ENCODE assay signal across 14 cellular contexts in the genomic region with DNA sequence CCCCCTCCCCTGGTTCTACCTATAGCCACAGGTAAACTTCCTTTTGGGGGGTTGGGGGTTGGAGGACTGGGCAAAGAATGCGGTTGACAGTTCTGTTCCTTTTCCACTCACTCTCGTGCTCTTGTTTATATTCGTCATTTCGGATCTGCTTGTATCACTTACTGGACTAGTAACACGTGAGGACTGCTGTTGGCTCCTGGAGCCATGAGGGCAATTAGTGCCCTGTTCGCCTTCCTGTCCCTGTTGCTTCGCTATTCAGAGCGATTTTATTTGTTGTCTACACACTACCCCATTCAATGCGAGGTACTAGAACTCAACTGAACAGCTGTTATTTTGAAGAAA. TPM values are rescaled to one million over a fixed set of nuclear protein-coding genes. Genes with fewer than 3 reads are reported as not detected.
DNase-seq lines count a peak whose midpoint lies in the region; ATAC-seq and TF ChIP-seq lines count a peak whose summit lies in the region.
"Had no signal": no experiment of that assay in that cellular context is flagged by ENCODE, and none has a peak within 500 bp of the region (broad histone marks: within the 10 kb centered on the region; RNA-seq: fewer than 3 reads in every experiment).

No MANE protein-coding gene starts in this region.

- intact Hi-C loops in Calu3 (cut with micrococcal nuclease; ENCODE audit: unreplicated experiment) = no loop called here
- intact Hi-C loops in dorsolateral prefrontal cortex (cut with DNase I) = no loop called here
- intact Hi-C loops in PC-3 (cut with micrococcal nuclease) = no loop called here
- intact Hi-C loops in lower leg skin (cut with DNase I; ENCODE audit: low total_unique reads) = no loop called here

- TF ChIP-seq CTCF in Calu3 (IDR thresholded peaks at IDR 0.05; ENCODE audit: unreplicated experiment) (no peak), dorsolateral prefrontal cortex (IDR thresholded peaks at IDR 0.05 in 54 of 56, conservative IDR thresholded peaks at IDR 0.05 in 2 of 56; ENCODE audit: low read depth in 1 of 56, partially characterized antibody in 56 of 56) (no peak), neural progenitor cell (IDR thresholded peaks at IDR 0.05) (no peak), PC-3 (conservative IDR thresholded peaks at IDR 0.05; ENCODE audit: low read depth, low read length) (no peak), lower leg skin (IDR thresholded peaks at IDR 0.05) (no peak)

- H3K9me3 ChIP-seq in HUES48 (ENCODE audit: control insufficient read depth, insufficient read depth, low read length) (no peaks in the 10 kb centered on the region), neural progenitor cell (ENCODE audit: low read depth) (no peaks in the 10 kb centered on the region), PC-3 (ENCODE audit: low read length) (no peaks in the 10 kb centered on the region)
- H3K9me3 ChIP-seq: SK-N-SH had no signal

- WGBS in lower leg skin, 2 donors = 34 to 38% methylated on average over 9 of the region's 9 CpGs

- H3K9me3 Mint-ChIP-seq in Calu3 (ENCODE audit: low read depth, unreplicated experiment) (peaks cover 3% of the 10 kb centered on the region), neural progenitor cell (no peaks in the 10 kb centered on the region)

- peaks cover 3% of the 10 kb centered on the region; the same call in 1 of the 2 replicates for H3K4me1 ChIP-seq in HUES48 (ENCODE audit: control insufficient read depth, insufficient read depth, low read length)
- peaks cover 4% of the 10 kb centered on the region for H3K4me1 ChIP-seq in neural progenitor cell
- no peaks in the 10 kb centered on the region for H3K4me1 ChIP-seq in PC-3 (ENCODE audit: insufficient read depth, low read length)

- DNase-seq in Calu3 = no peak
- peak in 1 of 10 donors; percentile 29 for DNase-seq in dorsolateral prefrontal cortex
- DNase-seq in neural progenitor cell (ENCODE audit: low spot score) = no peak
- no peak for DNase-seq in activated CD4-positive, alpha-beta T cell treated with anti-CD3 and anti-CD28 coated beads, Interleukin-2, amount 50 U/mL, for 4 hours
- DNase-seq in PC-3 = no peak
- no peak for DNase-seq in lower leg skin (ENCODE audit: low spot score in 2 of 2)
- DNase-seq: HCEC 1CT, NCI-H1048, SK-N-SH had no signal

- H3K4me3 ChIP-seq in HUES48 (ENCODE audit: low read depth, low read length) = peak overlapping the region; percentile 71
- peak overlapping the region; percentile 45 to 81 (median 66) for H3K4me3 ChIP-seq in dorsolateral prefrontal cortex
- no peak overlapping the region for H3K4me3 ChIP-seq in neural progenitor cell
- no peak overlapping the region for H3K4me3 ChIP-seq in PC-3 (ENCODE audit: low read length)
- no peak overlapping the region for H3K4me3 ChIP-seq in lower leg skin (ENCODE audit: low read depth, poor library complexity, severe bottlenecking)

- H2AFZ ChIP-seq in neural progenitor cell (replicated peaks) (no peak overlapping the region), PC-3 (ENCODE audit: low read length) (no peak overlapping the region)

- H3K27ac Mint-ChIP-seq in Calu3 (ENCODE audit: unreplicated experiment) = no peak overlapping the region
- no peak overlapping the region for H3K27ac Mint-ChIP-seq in neural progenitor cell

- H3K9me2 ChIP-seq in PC-3 (replicated peaks; ENCODE audit: low read length) = no peaks in the 10 kb centered on the region
- H3K9me2 ChIP-seq: SK-N-SH had no signal

- H3K27me3 ChIP-seq in HUES48 (ENCODE audit: control insufficient read depth, insufficient read depth, low read length) (peaks cover 56% of the 10 kb centered on the region), dorsolateral prefrontal cortex (peaks cover 0 to 14% (median 0%) of the 10 kb centered on the region in 45 donors), neural progenitor cell (peaks cover 45% of the 10 kb centered on the region), PC-3 (ENCODE audit: low read length) (peaks cover 38% of the 10 kb centered on the region)

- H3K4me2 ChIP-seq in neural progenitor cell (no peak overlapping the region), PC-3 (ENCODE audit: low read length) (no peak overlapping the region)
- H3K4me2 ChIP-seq: SK-N-SH had no signal

- no peaks in the 10 kb centered on the region for H3F3A ChIP-seq in neural progenitor cell (ENCODE audit: low read depth)
- no peaks in the 10 kb centered on the region for H3F3A ChIP-seq in PC-3 (ENCODE audit: low read length, unreplicated experiment)

- H3K36me3 Mint-ChIP-seq in Calu3 (ENCODE audit: insufficient read depth, unreplicated experiment) (peaks cover 11% of the 10 kb centered on the region), neural progenitor cell (no peaks in the 10 kb centered on the region)

- H3K4me1 Mint-ChIP-seq in Calu3 (ENCODE audit: low read depth, unreplicated experiment) (peaks cover 8% of the 10 kb centered on the region), neural progenitor cell (peaks cover 13% of the 10 kb centered on the region)

- no peak for TF ChIP-seq POLR2A in lower leg skin (IDR thresholded peaks at IDR 0.05)

- H3K79me2 ChIP-seq in neural progenitor cell (ENCODE audit: low read depth) (no peaks in the 10 kb centered on the region), PC-3 (ENCODE audit: low read length) (no peaks in the 10 kb centered on the region)

- no peak overlapping the region for H3K27ac ChIP-seq in HUES48 (ENCODE audit: low read depth, low read length)
- H3K27ac ChIP-seq in dorsolateral prefrontal cortex = peak overlapping the region in 34 of 59 donors; percentile 17 to 96 (median 84)
- H3K27ac ChIP-seq in neural progenitor cell = no peak overlapping the region
- H3K27ac ChIP-seq in PC-3 (ENCODE audit: low read length) = no peak overlapping the region

- H3K27me3 Mint-ChIP-seq in Calu3 (ENCODE audit: unreplicated experiment) (peaks cover 7% of the 10 kb centered on the region), neural progenitor cell (ENCODE audit: insufficient read depth, low read depth) (peaks cover 25% of the 10 kb centered on the region)

- no TSS peak for BruUV-seq in Calu3 (replicated peaks; lab: Mats Ljungman, UMichigan)
- no TSS peak for BruUV-seq in PC-3 (replicated peaks; lab: Mats Ljungman, UMichigan)

- no peaks in the 10 kb centered on the region for H3K36me3 ChIP-seq in HUES48 (ENCODE audit: control insufficient read depth, insufficient read depth, low read length)
- no peaks in the 10 kb centered on the region for H3K36me3 ChIP-seq in neural progenitor cell
- H3K36me3 ChIP-seq in PC-3 (ENCODE audit: low read depth, low read length) = no peaks in the 10 kb centered on the region

- H4K20me1 ChIP-seq in neural progenitor cell (ENCODE audit: low read depth) (no peaks in the 10 kb centered on the region), PC-3 (ENCODE audit: low read length) (no peaks in the 10 kb centered on the region)

- POLR2A ChIA-PET in PC-3 (lab: Charles Lee; ENCODE audit: unreplicated experiment) = no interaction called here

- CTCF ChIA-PET in Calu3 (lab: Charles Lee) (no interaction called here), PC-3 (lab: Charles Lee) (no interaction called here)

- H3K4me3 Mint-ChIP-seq in Calu3 (ENCODE audit: low read depth, unreplicated experiment) (peak overlapping the region; percentile 89), neural progenitor cell (peak overlapping the region; percentile 57)

- ATAC-seq in PC-3 = no peak
- ATAC-seq in HG03095 (IDR thresholded peaks at IDR 0.05; ENCODE audit: unreplicated experiment) = no peak
- ATAC-seq: activated CD4-positive, CD25-positive, alpha-beta regulatory T cell treated with anti-CD3 and anti-CD28 coated beads, Interleukin-2, amount 50 U/mL, for 24 hours had no signal

- H3K9ac ChIP-seq in HUES48 (ENCODE audit: low read depth, low read length) (no peak overlapping the region), neural progenitor cell (no peak overlapping the region), PC-3 (ENCODE audit: low read length) (no peak overlapping the region)
- H3K9ac ChIP-seq: SK-N-SH had no signal

RNA-seq across cellular contexts. Expression of gene KCNJ3, which starts 1.0 kb away (rescaled TPM):
- total RNA-seq in Calu3 (2022) (0.17 and 0.22 TPM in 2 replicates), dorsolateral prefrontal cortex (10 to 100 TPM; 15.7 to 78.4 (median 50.4) TPM), neural progenitor cell (ENCODE audit: low replicate concordance) (0.26 and 0.77 TPM in 2 replicates), PC-3 (2014; rRNA removed) (not detected in 2 replicates), lower leg skin (under 1 TPM in 3 of 4 donors, not detected in 1; 0.08 to 0.42 (median 0.42) TPM)
- total RNA-seq: lung microvascular endothelial cell, osteocyte had no signal

Comparison
In these comparisons a context has a peak if more than half of its experiments do, and no peak if none do; other contexts are left out.
1. H3K27ac ChIP-seq: peak in dorsolateral prefrontal cortex (34 of 59); none in HUES48 (single experiment), neural progenitor cell (single experiment) and PC-3 (single experiment).
2. H3K4me3 ChIP-seq: peak in HUES48 (single experiment) and dorsolateral prefrontal cortex (59 of 59); none in neural progenitor cell (single experiment), PC-3 (single experiment) and lower leg skin (single experiment).